1 cellular context compared by ENCODE assay signal in the genomic region with DNA sequence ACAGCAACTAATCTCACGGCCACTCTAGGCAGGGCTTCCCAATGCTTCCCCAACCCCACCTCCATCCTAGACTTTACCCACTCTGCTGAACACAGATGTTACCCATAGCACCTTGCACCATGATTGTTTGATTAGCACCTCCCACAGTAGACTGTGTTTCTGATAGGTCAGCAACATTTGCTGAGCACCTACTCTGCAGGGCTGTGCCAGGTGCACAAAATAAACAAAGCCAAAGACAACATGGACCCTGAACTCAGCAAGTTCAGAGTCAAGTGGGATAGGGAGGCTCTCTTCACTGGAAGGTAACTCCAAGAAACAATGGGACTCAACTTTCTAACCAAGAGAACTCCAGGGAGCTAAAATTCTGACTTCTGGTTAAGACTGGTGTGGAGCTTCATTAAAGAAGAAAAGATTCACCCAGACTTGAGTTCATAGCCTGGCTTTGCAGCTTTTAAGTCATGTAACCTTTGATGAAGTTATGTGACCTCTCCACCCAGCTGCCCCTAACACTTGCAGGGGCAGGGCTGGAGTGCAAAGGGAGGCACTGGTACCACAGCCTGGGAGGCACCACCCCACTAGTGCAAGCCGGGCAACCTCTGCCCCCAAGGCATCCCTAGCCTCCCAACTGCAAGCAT.
TF ChIP-seq lines count a peak whose summit lies in the region.

No MANE protein-coding gene starts in this region.

TF ChIP-seq in HepG2, 621 proteins besides CTCF, POLR2A, EP300 and RAD21 (continued from another document and continues in another):
- TF ChIP-seq HIC2 (CRISPR knock-in tag; IDR thresholded peaks at IDR 0.05; ENCODE audit: low read depth) (peak; percentile 88; the same call in 1 of the 2 replicates), ZNF337 (CRISPR knock-in tag; IDR thresholded peaks at IDR 0.05; ENCODE audit: borderline replicate concordance, low read depth) (no peak), ERF (CRISPR knock-in tag; IDR thresholded peaks at IDR 0.05) (peak; percentile 74; the same call in 1 of the 2 replicates), POLR2AphosphoS5 (IDR thresholded peaks at IDR 0.05; ENCODE audit: low read depth, low read length) (peak; percentile 60; the same call in 1 of the 2 replicates), CENPBD1 (CRISPR knock-in tag; IDR thresholded peaks at IDR 0.05; ENCODE audit: borderline replicate concordance, low read depth) (no peak), TCF12 (IDR thresholded peaks at IDR 0.05) (no peak), TCF12 (CRISPR knock-in tag; IDR thresholded peaks at IDR 0.05) (peak; percentile 87; the same call in 1 of the 2 replicates), KAT8 (CRISPR knock-in tag; IDR thresholded peaks at IDR 0.05) (peak; percentile 77), FOXP1 (IDR thresholded peaks at IDR 0.05) (peak; percentile 79), FOXP1 (CRISPR knock-in tag; IDR thresholded peaks at IDR 0.05) (peak; percentile 92), HOMEZ (CRISPR knock-in tag; IDR thresholded peaks at IDR 0.05; ENCODE audit: low read depth) (peak; percentile 84), ZNF770 (CRISPR knock-in tag; IDR thresholded peaks at IDR 0.05) (0 out of 2 replicates have a peak, but pooled peaks have one; percentile 35), STAT5B (CRISPR knock-in tag; IDR thresholded peaks at IDR 0.05) (0 out of 2 replicates have a peak, but pooled peaks have one; percentile 10), MTA1 (CRISPR knock-in tag; IDR thresholded peaks at IDR 0.05; ENCODE audit: borderline replicate concordance) (peak; percentile 68), ZNF205 (CRISPR knock-in tag; IDR thresholded peaks at IDR 0.05) (peak; percentile 57; the same call in 1 of the 2 replicates), ZNF747 (CRISPR knock-in tag; IDR thresholded peaks at IDR 0.05; ENCODE audit: borderline replicate concordance) (0 out of 2 replicates have a peak, but pooled peaks have one; percentile 63), ZNF790 (CRISPR knock-in tag; IDR thresholded peaks at IDR 0.05; ENCODE audit: borderline replicate concordance) (0 out of 2 replicates have a peak, but pooled peaks have one; percentile 15), NPAS2 (CRISPR knock-in tag; IDR thresholded peaks at IDR 0.05; ENCODE audit: borderline replicate concordance) (no peak), ZMYM4 (CRISPR knock-in tag; IDR thresholded peaks at IDR 0.05) (peak; percentile 96), ELF4 (CRISPR knock-in tag; IDR thresholded peaks at IDR 0.05; ENCODE audit: borderline replicate concordance) (0 out of 2 replicates have a peak, but pooled peaks have one; percentile 35), ADNP (CRISPR knock-in tag; IDR thresholded peaks at IDR 0.05) (no peak)
- TF ChIP-seq, protein P1, sequence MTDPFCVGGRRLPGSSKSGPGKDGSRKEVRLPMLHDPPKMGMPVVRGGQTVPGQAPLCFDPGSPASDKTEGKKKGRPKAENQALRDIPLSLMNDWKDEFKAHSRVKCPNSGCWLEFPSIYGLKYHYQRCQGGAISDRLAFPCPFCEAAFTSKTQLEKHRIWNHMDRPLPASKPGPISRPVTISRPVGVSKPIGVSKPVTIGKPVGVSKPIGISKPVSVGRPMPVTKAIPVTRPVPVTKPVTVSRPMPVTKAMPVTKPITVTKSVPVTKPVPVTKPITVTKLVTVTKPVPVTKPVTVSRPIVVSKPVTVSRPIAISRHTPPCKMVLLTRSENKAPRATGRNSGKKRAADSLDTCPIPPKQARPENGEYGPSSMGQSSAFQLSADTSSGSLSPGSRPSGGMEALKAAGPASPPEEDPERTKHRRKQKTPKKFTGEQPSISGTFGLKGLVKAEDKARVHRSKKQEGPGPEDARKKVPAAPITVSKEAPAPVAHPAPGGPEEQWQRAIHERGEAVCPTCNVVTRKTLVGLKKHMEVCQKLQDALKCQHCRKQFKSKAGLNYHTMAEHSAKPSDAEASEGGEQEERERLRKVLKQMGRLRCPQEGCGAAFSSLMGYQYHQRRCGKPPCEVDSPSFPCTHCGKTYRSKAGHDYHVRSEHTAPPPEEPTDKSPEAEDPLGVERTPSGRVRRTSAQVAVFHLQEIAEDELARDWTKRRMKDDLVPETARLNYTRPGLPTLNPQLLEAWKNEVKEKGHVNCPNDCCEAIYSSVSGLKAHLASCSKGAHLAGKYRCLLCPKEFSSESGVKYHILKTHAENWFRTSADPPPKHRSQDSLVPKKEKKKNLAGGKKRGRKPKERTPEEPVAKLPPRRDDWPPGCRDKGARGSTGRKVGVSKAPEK (CRISPR knock-in tag; IDR thresholded peaks at IDR 0.05; ENCODE audit: borderline replicate concordance), result 0 out of 2 replicates have a peak, but pooled peaks have one; percentile 63
- TF ChIP-seq, protein P2, sequence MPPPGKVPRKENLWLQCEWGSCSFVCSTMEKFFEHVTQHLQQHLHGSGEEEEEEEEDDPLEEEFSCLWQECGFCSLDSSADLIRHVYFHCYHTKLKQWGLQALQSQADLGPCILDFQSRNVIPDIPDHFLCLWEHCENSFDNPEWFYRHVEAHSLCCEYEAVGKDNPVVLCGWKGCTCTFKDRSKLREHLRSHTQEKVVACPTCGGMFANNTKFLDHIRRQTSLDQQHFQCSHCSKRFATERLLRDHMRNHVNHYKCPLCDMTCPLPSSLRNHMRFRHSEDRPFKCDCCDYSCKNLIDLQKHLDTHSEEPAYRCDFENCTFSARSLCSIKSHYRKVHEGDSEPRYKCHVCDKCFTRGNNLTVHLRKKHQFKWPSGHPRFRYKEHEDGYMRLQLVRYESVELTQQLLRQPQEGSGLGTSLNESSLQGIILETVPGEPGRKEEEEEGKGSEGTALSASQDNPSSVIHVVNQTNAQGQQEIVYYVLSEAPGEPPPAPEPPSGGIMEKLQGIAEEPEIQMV (CRISPR knock-in tag; IDR thresholded peaks at IDR 0.05; ENCODE audit: low read depth), result peak; percentile 74; the same call in 1 of the 2 replicates
- TF ChIP-seq, protein P3, sequence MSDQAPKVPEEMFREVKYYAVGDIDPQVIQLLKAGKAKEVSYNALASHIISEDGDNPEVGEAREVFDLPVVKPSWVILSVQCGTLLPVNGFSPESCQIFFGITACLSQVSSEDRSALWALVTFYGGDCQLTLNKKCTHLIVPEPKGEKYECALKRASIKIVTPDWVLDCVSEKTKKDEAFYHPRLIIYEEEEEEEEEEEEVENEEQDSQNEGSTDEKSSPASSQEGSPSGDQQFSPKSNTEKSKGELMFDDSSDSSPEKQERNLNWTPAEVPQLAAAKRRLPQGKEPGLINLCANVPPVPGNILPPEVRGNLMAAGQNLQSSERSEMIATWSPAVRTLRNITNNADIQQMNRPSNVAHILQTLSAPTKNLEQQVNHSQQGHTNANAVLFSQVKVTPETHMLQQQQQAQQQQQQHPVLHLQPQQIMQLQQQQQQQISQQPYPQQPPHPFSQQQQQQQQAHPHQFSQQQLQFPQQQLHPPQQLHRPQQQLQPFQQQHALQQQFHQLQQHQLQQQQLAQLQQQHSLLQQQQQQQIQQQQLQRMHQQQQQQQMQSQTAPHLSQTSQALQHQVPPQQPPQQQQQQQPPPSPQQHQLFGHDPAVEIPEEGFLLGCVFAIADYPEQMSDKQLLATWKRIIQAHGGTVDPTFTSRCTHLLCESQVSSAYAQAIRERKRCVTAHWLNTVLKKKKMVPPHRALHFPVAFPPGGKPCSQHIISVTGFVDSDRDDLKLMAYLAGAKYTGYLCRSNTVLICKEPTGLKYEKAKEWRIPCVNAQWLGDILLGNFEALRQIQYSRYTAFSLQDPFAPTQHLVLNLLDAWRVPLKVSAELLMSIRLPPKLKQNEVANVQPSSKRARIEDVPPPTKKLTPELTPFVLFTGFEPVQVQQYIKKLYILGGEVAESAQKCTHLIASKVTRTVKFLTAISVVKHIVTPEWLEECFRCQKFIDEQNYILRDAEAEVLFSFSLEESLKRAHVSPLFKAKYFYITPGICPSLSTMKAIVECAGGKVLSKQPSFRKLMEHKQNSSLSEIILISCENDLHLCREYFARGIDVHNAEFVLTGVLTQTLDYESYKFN (CRISPR knock-in tag; conservative IDR thresholded peaks at IDR 0.05), result peak; percentile 99
- TF ChIP-seq, protein P4, sequence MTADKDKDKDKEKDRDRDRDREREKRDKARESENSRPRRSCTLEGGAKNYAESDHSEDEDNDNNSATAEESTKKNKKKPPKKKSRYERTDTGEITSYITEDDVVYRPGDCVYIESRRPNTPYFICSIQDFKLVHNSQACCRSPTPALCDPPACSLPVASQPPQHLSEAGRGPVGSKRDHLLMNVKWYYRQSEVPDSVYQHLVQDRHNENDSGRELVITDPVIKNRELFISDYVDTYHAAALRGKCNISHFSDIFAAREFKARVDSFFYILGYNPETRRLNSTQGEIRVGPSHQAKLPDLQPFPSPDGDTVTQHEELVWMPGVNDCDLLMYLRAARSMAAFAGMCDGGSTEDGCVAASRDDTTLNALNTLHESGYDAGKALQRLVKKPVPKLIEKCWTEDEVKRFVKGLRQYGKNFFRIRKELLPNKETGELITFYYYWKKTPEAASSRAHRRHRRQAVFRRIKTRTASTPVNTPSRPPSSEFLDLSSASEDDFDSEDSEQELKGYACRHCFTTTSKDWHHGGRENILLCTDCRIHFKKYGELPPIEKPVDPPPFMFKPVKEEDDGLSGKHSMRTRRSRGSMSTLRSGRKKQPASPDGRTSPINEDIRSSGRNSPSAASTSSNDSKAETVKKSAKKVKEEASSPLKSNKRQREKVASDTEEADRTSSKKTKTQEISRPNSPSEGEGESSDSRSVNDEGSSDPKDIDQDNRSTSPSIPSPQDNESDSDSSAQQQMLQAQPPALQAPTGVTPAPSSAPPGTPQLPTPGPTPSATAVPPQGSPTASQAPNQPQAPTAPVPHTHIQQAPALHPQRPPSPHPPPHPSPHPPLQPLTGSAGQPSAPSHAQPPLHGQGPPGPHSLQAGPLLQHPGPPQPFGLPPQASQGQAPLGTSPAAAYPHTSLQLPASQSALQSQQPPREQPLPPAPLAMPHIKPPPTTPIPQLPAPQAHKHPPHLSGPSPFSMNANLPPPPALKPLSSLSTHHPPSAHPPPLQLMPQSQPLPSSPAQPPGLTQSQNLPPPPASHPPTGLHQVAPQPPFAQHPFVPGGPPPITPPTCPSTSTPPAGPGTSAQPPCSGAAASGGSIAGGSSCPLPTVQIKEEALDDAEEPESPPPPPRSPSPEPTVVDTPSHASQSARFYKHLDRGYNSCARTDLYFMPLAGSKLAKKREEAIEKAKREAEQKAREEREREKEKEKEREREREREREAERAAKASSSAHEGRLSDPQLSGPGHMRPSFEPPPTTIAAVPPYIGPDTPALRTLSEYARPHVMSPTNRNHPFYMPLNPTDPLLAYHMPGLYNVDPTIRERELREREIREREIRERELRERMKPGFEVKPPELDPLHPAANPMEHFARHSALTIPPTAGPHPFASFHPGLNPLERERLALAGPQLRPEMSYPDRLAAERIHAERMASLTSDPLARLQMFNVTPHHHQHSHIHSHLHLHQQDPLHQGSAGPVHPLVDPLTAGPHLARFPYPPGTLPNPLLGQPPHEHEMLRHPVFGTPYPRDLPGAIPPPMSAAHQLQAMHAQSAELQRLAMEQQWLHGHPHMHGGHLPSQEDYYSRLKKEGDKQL (CRISPR knock-in tag; IDR thresholded peaks at IDR 0.05; ENCODE audit: low read depth), result peak; percentile 90
- TF ChIP-seq, protein P5, sequence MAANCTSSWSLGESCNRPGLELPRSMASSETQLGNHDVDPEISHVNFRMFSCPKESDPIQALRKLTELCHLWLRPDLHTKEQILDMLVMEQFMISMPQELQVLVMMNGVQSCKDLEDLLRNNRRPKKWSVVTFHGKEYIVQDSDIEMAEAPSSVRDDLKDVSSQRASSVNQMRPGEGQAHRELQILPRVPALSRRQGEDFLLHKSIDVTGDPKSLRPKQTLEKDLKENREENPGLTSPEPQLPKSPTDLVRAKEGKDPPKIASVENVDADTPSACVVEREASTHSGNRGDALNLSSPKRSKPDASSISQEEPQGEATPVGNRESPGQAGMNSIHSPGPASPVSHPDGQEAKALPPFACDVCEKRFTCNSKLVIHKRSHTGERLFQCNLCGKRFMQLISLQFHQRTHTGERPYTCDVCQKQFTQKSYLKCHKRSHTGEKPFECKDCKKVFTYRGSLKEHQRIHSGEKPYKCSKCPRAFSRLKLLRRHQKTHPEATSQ (CRISPR knock-in tag; IDR thresholded peaks at IDR 0.05; ENCODE audit: borderline replicate concordance), result peak; percentile 59; the same call in 1 of the 2 replicates
